10 cellular contexts compared by ENCODE assay signal in the genomic region with DNA sequence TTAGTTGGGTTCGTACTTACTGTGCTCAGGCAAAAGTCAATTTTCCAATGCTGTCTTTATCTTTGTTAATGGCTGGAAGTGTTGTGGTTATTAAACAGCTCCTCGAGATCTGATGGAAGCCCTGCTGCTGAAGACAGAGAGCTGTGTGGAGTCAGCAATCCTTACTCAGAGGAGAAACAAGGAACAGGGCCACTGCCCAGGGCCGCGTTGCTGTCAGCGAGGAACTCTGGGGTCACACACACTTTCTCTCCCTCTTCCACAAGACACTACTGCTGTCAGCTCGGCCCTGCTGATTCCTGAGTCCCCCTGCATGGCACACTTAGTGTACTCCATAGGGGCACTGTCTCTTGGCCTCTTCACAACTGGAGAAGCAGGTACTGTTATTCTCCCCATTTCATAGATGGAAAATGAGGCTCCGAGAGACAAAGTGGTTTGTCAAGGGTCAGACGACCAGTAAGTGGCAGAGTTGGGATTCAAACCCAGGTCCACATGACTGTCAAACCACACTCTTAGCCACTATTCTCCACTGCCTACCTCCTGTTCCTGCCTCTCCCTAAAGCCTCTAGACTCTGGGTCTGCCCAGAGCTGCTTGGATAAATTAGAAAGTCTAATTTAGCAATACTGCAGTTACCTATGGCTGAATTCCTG. TPM values are rescaled to one million over a fixed set of nuclear protein-coding genes. Genes with fewer than 3 reads are reported as not detected.
DNase-seq lines count a peak whose midpoint lies in the region; ATAC-seq and TF ChIP-seq lines count a peak whose summit lies in the region.
"Had no signal": no experiment of that assay in that cellular context is flagged by ENCODE, and none has a peak within 500 bp of the region (broad histone marks: within the 10 kb centered on the region; RNA-seq: fewer than 3 reads in every experiment).

No MANE protein-coding gene starts in this region.

- peaks cover 1% of the 10 kb centered on the region in 2 donors for H3K9me3 Mint-ChIP-seq in activated T-cell treated with anti-CD3 and anti-CD28 coated beads, Interleukin-2, amount 50 U/mL, for 72 hours

- H3K9me2 ChIP-seq in Karpas-422 (replicated peaks; ENCODE audit: insufficient read depth, low read length) = no peaks in the 10 kb centered on the region

- 83% methylated on average over 8 of the region's 8 CpGs for WGBS in suprapubic skin
- 72% methylated on average over 8 of the region's 8 CpGs for WGBS in prostate gland

- H4K20me1 ChIP-seq in Karpas-422 (ENCODE audit: insufficient read depth, low read depth, low read length) = no peaks in the 10 kb centered on the region

- H3K27ac Mint-ChIP-seq in activated T-cell treated with anti-CD3 and anti-CD28 coated beads, Interleukin-2, amount 50 U/mL, for 72 hours = peak overlapping the region; percentile 54

- POLR2A ChIA-PET in RWPE1 (lab: Yijun Ruan, JAX; ENCODE audit: low non-redundant PET) = no interaction called here

- TF ChIP-seq EP300 in suprapubic skin (IDR thresholded peaks at IDR 0.05) = no peak

- H3K36me3 ChIP-seq in Karpas-422 (ENCODE audit: insufficient read depth, low read length) (no peaks in the 10 kb centered on the region), duodenal mucosa (ENCODE audit: control insufficient read depth in 1 of 2, insufficient read depth in 2 of 2, low read length in 2 of 2) (no peaks in the 10 kb centered on the region), suprapubic skin (no peaks in the 10 kb centered on the region), prostate gland (no peaks in the 10 kb centered on the region)
- H3K36me3 ChIP-seq: lower lobe of right lung had no signal

- H3K9me3 ChIP-seq in Karpas-422 (ENCODE audit: low read length) (no peaks in the 10 kb centered on the region), duodenal mucosa (ENCODE audit: control insufficient read depth in 1 of 2, low read length in 2 of 2) (no peaks in the 10 kb centered on the region), suprapubic skin (no peaks in the 10 kb centered on the region), prostate gland (no peaks in the 10 kb centered on the region)
- H3K9me3 ChIP-seq: lower lobe of right lung had no signal

- H3K27me3 Mint-ChIP-seq in activated T-cell treated with anti-CD3 and anti-CD28 coated beads, Interleukin-2, amount 50 U/mL, for 72 hours (ENCODE audit: low read depth) = no peaks in the 10 kb centered on the region

- no peak overlapping the region for H3K4me3 ChIP-seq in Karpas-422 (ENCODE audit: low read length)
- no peak overlapping the region for H3K4me3 ChIP-seq in duodenal mucosa (ENCODE audit: low read depth in 1 of 2, low read length in 2 of 2)
- no peak overlapping the region for H3K4me3 ChIP-seq in suprapubic skin
- no peak overlapping the region for H3K4me3 ChIP-seq in coronary artery
- H3K4me3 ChIP-seq in prostate gland = no peak overlapping the region
- H3K4me3 ChIP-seq: lower lobe of right lung had no signal

- peaks cover 0 to 2% of the 10 kb centered on the region in 2 donors for H3K36me3 Mint-ChIP-seq in activated T-cell treated with anti-CD3 and anti-CD28 coated beads, Interleukin-2, amount 50 U/mL, for 72 hours (ENCODE audit: insufficient read depth in 2 of 2)

- H3K27ac ChIP-seq in Karpas-422 (ENCODE audit: low read length) (no peak overlapping the region), duodenal mucosa (ENCODE audit: low read depth, low read length) (peak overlapping the region; percentile 47), suprapubic skin (peak overlapping the region; percentile 60), coronary artery (peak overlapping the region in 1 of 2 donors; percentile 15), RWPE1 (no peak overlapping the region), prostate gland (peak overlapping the region in 1 of 2 donors; percentile 25)
- H3K27ac ChIP-seq: lower lobe of right lung had no signal

- ATAC-seq in activated T-cell treated with anti-CD3 and anti-CD28 coated beads, Interleukin-2, amount 50 U/mL, for 72 hours (replicated peaks in 1 of 2) = peak; percentile 10 to 14
- ATAC-seq: lower lobe of right lung had no signal

- TF ChIP-seq POLR2A in suprapubic skin (IDR thresholded peaks at IDR 0.05) (no peak), prostate gland (IDR thresholded peaks at IDR 0.05) (no peak)

- intact Hi-C loops in prostate gland (cut with DNase I) = no loop called here

- H3K9ac ChIP-seq in Karpas-422 (ENCODE audit: low read length) (no peak overlapping the region), duodenal mucosa (ENCODE audit: low read depth in 1 of 2, low read length in 2 of 2) (peak overlapping the region; percentile 4 to 39)

- peaks cover 62% of the 10 kb centered on the region for H3K4me1 Mint-ChIP-seq in activated T-cell treated with anti-CD3 and anti-CD28 coated beads, Interleukin-2, amount 50 U/mL, for 72 hours (ENCODE audit: low read depth)

- peak overlapping the region; percentile 13 for H3K4me2 ChIP-seq in Karpas-422 (ENCODE audit: low read depth, low read length, poor library complexity, severe bottlenecking)

- TF ChIP-seq CTCF in suprapubic skin (IDR thresholded peaks at IDR 0.05) (no peak), coronary artery (IDR thresholded peaks at IDR 0.05) (no peak), RWPE1 (conservative IDR thresholded peaks at IDR 0.05; ENCODE audit: low read depth) (no peak), prostate gland (IDR thresholded peaks at IDR 0.05) (no peak)

- H3K4me1 ChIP-seq in Karpas-422 (ENCODE audit: low read length) = peaks cover 47% of the 10 kb centered on the region
- H3K4me1 ChIP-seq in duodenal mucosa (ENCODE audit: control insufficient read depth in 1 of 2, insufficient read depth in 2 of 2, low read length in 2 of 2) = peaks cover 77 to 85% of the 10 kb centered on the region in 2 donors
- H3K4me1 ChIP-seq in suprapubic skin = peaks cover 79% of the 10 kb centered on the region
- peaks cover 22% of the 10 kb centered on the region for H3K4me1 ChIP-seq in prostate gland (replicated peaks)

- no peaks in the 10 kb centered on the region for H3K79me2 ChIP-seq in Karpas-422 (ENCODE audit: low read length)

- no peak overlapping the region for H2AFZ ChIP-seq in Karpas-422 (ENCODE audit: low read length)

- H3K4me3 Mint-ChIP-seq in activated T-cell treated with anti-CD3 and anti-CD28 coated beads, Interleukin-2, amount 50 U/mL, for 72 hours = peak overlapping the region; percentile 58 to 79

- H3K27me3 ChIP-seq in Karpas-422 (ENCODE audit: low read length) (no peaks in the 10 kb centered on the region), duodenal mucosa (ENCODE audit: control insufficient read depth in 1 of 2, insufficient read depth in 2 of 2, low read length in 2 of 2) (no peaks in the 10 kb centered on the region), suprapubic skin (no peaks in the 10 kb centered on the region), prostate gland (replicated peaks; ENCODE audit: insufficient read depth) (no peaks in the 10 kb centered on the region)

- no peak for DNase-seq in activated T-cell treated with anti-CD3 and anti-CD28 coated beads, Interleukin-2, amount 50 U/mL, for 72 hours
- DNase-seq in activated T-cell treated with anti-CD3 and anti-CD28 coated beads for 4 hours (no peak), Karpas-422 (no peak), suprapubic skin (ENCODE audit: low spot score in 2 of 2) (no peak), coronary artery (ENCODE audit: low spot score) (no peak), RWPE1 (ENCODE audit: low spot score) (no peak), prostate gland (ENCODE audit: low spot score) (no peak)
- DNase-seq: activated CD4-positive, alpha-beta T cell treated with anti-CD3 and anti-CD28 coated beads for 1 hour; lower lobe of right lung had no signal

- CTCF ChIA-PET in RWPE1 (lab: Yijun Ruan, JAX) = interaction anchor here (0.6 to 0.7 kb wide), 2 partner anchors 9 to 88 kb away, joined by 3 to 5 read pairs; no protein-coding TSS in a partner anchor

RNA-seq across cellular contexts. Expression of gene PDCD4, which starts 29.3 kb away (rescaled TPM):
- total RNA-seq in activated T-cell treated with anti-CD3 and anti-CD28 coated beads, Interleukin-2, amount 50 U/mL, for 72 hours = 100 to 1,000 TPM; 340 to 386 TPM
- total RNA-seq in Karpas-422 (2014; rRNA removed; shearing (Covaris generic); ENCODE audit: low replicate concordance) = 40.0 and 77.4 TPM in 2 replicates
- 100 to 1,000 TPM; 243 to 594 (median 293) TPM for total RNA-seq in suprapubic skin
- 100 to 1,000 TPM; 104 to 120 TPM for total RNA-seq in prostate gland

Comparison
In these comparisons a context has a peak if more than half of its experiments do, and no peak if none do; other contexts are left out.
1. H3K27ac ChIP-seq: peak in duodenal mucosa (single experiment) and suprapubic skin (single experiment); none in Karpas-422 (single experiment) and RWPE1 (single experiment).